21 cellular contexts compared by ENCODE assay signal in genomic region chr3:154775821-154776548, GRCh38.
DNase-seq lines count a peak whose midpoint lies in the region; ATAC-seq, FAIRE-seq and TF ChIP-seq lines count a peak whose summit lies in the region.
"Had no signal": no experiment of that assay in that cellular context is flagged by ENCODE, and none has a peak within 500 bp of the region (broad histone marks: within the 10 kb centered on the region; RNA-seq: fewer than 3 reads in every experiment).

No MANE protein-coding gene starts in this region.

- no TSS peak for BruUV-seq in IMR-90 (replicated peaks; lab: Mats Ljungman, UMichigan)

- H3K79me1 ChIP-seq in IMR-90 (ENCODE audit: low read depth in 1 of 2, low read length in 2 of 2) (no peaks in the 10 kb centered on the region), H1 (ENCODE audit: low read depth, low read length) (no peaks in the 10 kb centered on the region)

- H3K4me2 ChIP-seq in IMR-90 (ENCODE audit: low read depth, low read length) (no peak overlapping the region), H1 (ENCODE audit: insufficient read depth in 1 of 2, low read depth in 2 of 2, low read length in 2 of 2) (peak overlapping the region in 1 of 2 experiments; percentile 46; a peak in 2 of 4 replicates)

- H3K79me2 ChIP-seq in H1 (ENCODE audit: control insufficient read depth in 1 of 2, insufficient read depth in 2 of 2, low read length in 2 of 2), result no peaks in the 10 kb centered on the region

- H3K23me2 ChIP-seq in H1 (ENCODE audit: low read depth, low read length), result no peaks in the 10 kb centered on the region

- H2BK20ac ChIP-seq in IMR-90 (ENCODE audit: low read depth, low read length), result no peak overlapping the region
- no peak overlapping the region for H2BK20ac ChIP-seq in H1 (ENCODE audit: low read length)

- no peak overlapping the region for H2BK12ac ChIP-seq in H1 (ENCODE audit: low read depth, low read length)

- H3K9me3 ChIP-seq in IMR-90 (ENCODE audit: control insufficient read depth, insufficient read depth, low read length) (no peaks in the 10 kb centered on the region), H1 (ENCODE audit: insufficient read depth in 2 of 2, low read depth in 1 of 2, low read length in 1 of 2) (no peaks in the 10 kb centered on the region)

- H4K5ac ChIP-seq in IMR-90 (ENCODE audit: low read depth, low read length) (no peak overlapping the region), H1 (ENCODE audit: insufficient read length, low read depth, low read length) (no peak overlapping the region)

- FAIRE-seq in H1 (lab: Jason Lieb, UNC), result no peak
- FAIRE-seq: GM12878 had no signal

- CTCF ChIA-PET in IMR-90 (lab: Yijun Ruan, JAX) (interaction anchor here (0.5 kb wide), 1 partner anchor 13 kb away, joined by 3 read pairs; no protein-coding TSS in a partner anchor), H1 (lab: Charles Lee; ENCODE audit: partially characterized antibody) (interaction anchor here (0.6 to 2.3 kb wide), 2 partner anchors 10 to 62 kb away, joined by 3 to 7 read pairs; no protein-coding TSS in a partner anchor)

- no peak overlapping the region for H2AFZ ChIP-seq in IMR-90 (replicated peaks; ENCODE audit: low read length, poor library complexity)
- H2AFZ ChIP-seq in H1 (ENCODE audit: low read length), result no peak overlapping the region
- H2AFZ ChIP-seq: GM23248 had no signal

- DNase-seq in NCI-H748 (lab: John Stamatoyannopoulos, UW; ENCODE audit: unreplicated experiment), result peak; percentile 2
- DNase-seq in NCI-H748 treated with DMSO at 0.1 percent for 48 hours (lab: John Stamatoyannopoulos, UW), result no peak
- no peak for DNase-seq in IMR-90
- no peak for DNase-seq in H1 (ENCODE audit: low read depth in 1 of 2, low spot score in 2 of 2)
- DNase-seq in sciatic nerve (ENCODE audit: low spot score), result no peak
- no peak for DNase-seq in pons (ENCODE audit: low spot score)
- no peak for DNase-seq in activated CD4-positive, CD25-positive, alpha-beta regulatory T cell (lab: John Stamatoyannopoulos, UW)
- no peak for DNase-seq in AG08395 (ENCODE audit: low spot score)
- DNase-seq: 8988T; CD8-positive, alpha-beta memory T cell; DND-41; GDM1; GM23248; Karpas-422; MM.1S; NCI-H1092 treated with DMSO at 0.1 percent for 48 hours; NCI-H187 treated with DMSO at 0.1 percent for 48 hours; NCI-H446 treated with DMSO at 0.1 percent for 48 hours had no signal

- dilution Hi-C loops in IMR-90 (cut with HindIII; ENCODE audit: low sequenced_read_pairs, unreplicated experiment), result no loop called here

- no peak overlapping the region for H2BK15ac ChIP-seq in IMR-90 (ENCODE audit: low read depth, low read length)
- no peak overlapping the region for H2BK15ac ChIP-seq in H1 (ENCODE audit: low read length)

- H3K36me3 ChIP-seq in IMR-90 (ENCODE audit: control insufficient read depth, insufficient read depth, low read length) (no peaks in the 10 kb centered on the region), H1 (ENCODE audit: control insufficient read depth in 2 of 4, insufficient read depth in 4 of 4, low read length in 3 of 4) (no peaks in the 10 kb centered on the region)

- H3K4me1 ChIP-seq in IMR-90 (ENCODE audit: control insufficient read depth, insufficient read depth, low read length), result peaks cover 7% of the 10 kb centered on the region
- peaks cover 0 to 5% (median 2%) of the 10 kb centered on the region in 4 experiments; a peak in 1 of 7 replicates for H3K4me1 ChIP-seq in H1 (replicated peaks in 1 of 4; ENCODE audit: control insufficient read depth in 3 of 4, insufficient read depth in 4 of 4, low read length in 3 of 4)

- H2AK9ac ChIP-seq in IMR-90 (replicated peaks; ENCODE audit: low read depth, low read length, poor library complexity), result no peak overlapping the region

- POLR2A ChIA-PET in IMR-90 (lab: Charles Lee; ENCODE audit: unreplicated experiment), result no interaction called here
- POLR2A ChIA-PET in H1 (lab: Charles Lee; ENCODE audit: partially characterized antibody), result interaction anchor here (0.6 kb wide), 1 partner anchor 57 kb away, joined by 3 read pairs; no protein-coding TSS in a partner anchor

- no peak for TF ChIP-seq EP300 in H1 (IDR thresholded peaks at IDR 0.05; ENCODE audit: borderline replicate concordance in 1 of 2, low read depth in 2 of 2, low read length in 2 of 2)

- no peak overlapping the region; the same call in 1 of the 2 replicates for H3K23ac ChIP-seq in IMR-90 (ENCODE audit: low read depth, low read length)
- no peak overlapping the region for H3K23ac ChIP-seq in H1 (ENCODE audit: insufficient read length)

- H2AK5ac ChIP-seq in IMR-90 (ENCODE audit: low read depth, low read length) (0 out of 2 replicates have a peak overlapping the region, but pooled peaks have one; percentile 2), H1 (ENCODE audit: low read depth, low read length) (no peak overlapping the region)

- H3K9ac ChIP-seq in IMR-90 (ENCODE audit: low read depth, low read length) (no peak overlapping the region), H1 (replicated peaks in 1 of 4; ENCODE audit: extremely low read depth in 1 of 4, low read depth in 3 of 4, low read length in 3 of 4) (no peak overlapping the region; a peak in 1 of 7 replicates)
- H3K9ac ChIP-seq: GM23248 had no signal

- no peak overlapping the region for H4K8ac ChIP-seq in IMR-90 (ENCODE audit: low read depth in 2 of 2, low read length in 2 of 2)
- no peak overlapping the region for H4K8ac ChIP-seq in H1 (ENCODE audit: extremely low read depth, insufficient read depth, low read length)

- H3K4ac ChIP-seq in IMR-90 (ENCODE audit: low read depth, low read length) (no peak overlapping the region), H1 (replicated peaks; ENCODE audit: insufficient read length, low read depth, low read length) (no peak overlapping the region)

- peak overlapping the region; percentile 23; the same call in 1 of the 2 replicates for H2BK120ac ChIP-seq in IMR-90 (ENCODE audit: low read depth, low read length)
- H2BK120ac ChIP-seq in H1 (replicated peaks; ENCODE audit: low read depth, low read length), result no peak overlapping the region

- in situ Hi-C loops in IMR-90 (cut with MboI; ENCODE audit: low sequenced_read_pairs), result no loop called here

- H3K18ac ChIP-seq in IMR-90 (ENCODE audit: low read depth, low read length), result no peak overlapping the region
- H3K18ac ChIP-seq in H1 (ENCODE audit: extremely low read depth, low read length), result no peak overlapping the region

- ATAC-seq in IMR-90 (ENCODE audit: low read depth), result no peak
- peak; percentile 54 for ATAC-seq in sciatic nerve
- ATAC-seq: GM12878, Panc1 had no signal

- TF ChIP-seq RAD21 in IMR-90 (IDR thresholded peaks at IDR 0.05; ENCODE audit: low read length), result no peak
- TF ChIP-seq RAD21 in H1 (IDR thresholded peaks at IDR 0.05 in 1 of 2, conservative IDR thresholded peaks at IDR 0.05 in 1 of 2; ENCODE audit: low read depth in 2 of 2, low read length in 2 of 2), result no peak

- H4K20me1 ChIP-seq in IMR-90 (ENCODE audit: insufficient read depth, low read length) (no peaks in the 10 kb centered on the region), H1 (replicated peaks in 1 of 2; ENCODE audit: control insufficient read depth in 1 of 2, insufficient read depth in 2 of 2, low read length in 2 of 2) (no peaks in the 10 kb centered on the region)

- no peak overlapping the region for H3K14ac ChIP-seq in IMR-90 (replicated peaks; ENCODE audit: low read depth, low read length)
- H3K14ac ChIP-seq in H1 (ENCODE audit: insufficient read length), result no peak overlapping the region

- H3K27me3 ChIP-seq in IMR-90 (ENCODE audit: control insufficient read depth, insufficient read depth, low read length), result no peaks in the 10 kb centered on the region; the same call in 1 of the 2 replicates
- H3K27me3 ChIP-seq in H1 (replicated peaks in 1 of 4; ENCODE audit: control insufficient read depth in 3 of 4, extremely low read depth in 1 of 4, insufficient read depth in 3 of 4, low read length in 3 of 4), result no peaks in the 10 kb centered on the region

- H3K56ac ChIP-seq in IMR-90 (ENCODE audit: extremely low read depth, insufficient read depth, low read length), result no peak overlapping the region
- no peak overlapping the region for H3K56ac ChIP-seq in H1 (replicated peaks; ENCODE audit: insufficient read length, low read depth, low read length)

- H3K27ac ChIP-seq in IMR-90 (ENCODE audit: insufficient read depth, low read length) (no peak overlapping the region), H1 (ENCODE audit: low read depth, low read length) (no peak overlapping the region)
- H3K27ac ChIP-seq: GM23248, SK-N-MC had no signal

- TF ChIP-seq POLR2A in IMR-90 (IDR thresholded peaks at IDR 0.05; ENCODE audit: low read depth, low read length) (no peak), H1 (IDR thresholded peaks at IDR 0.05; ENCODE audit: control extremely low read depth in 1 of 2, low read depth in 2 of 2, low read length in 2 of 2) (no peak)

- 17% methylated on average over 1 of the region's 1 CpG; no CpG with 5 or more reads in 1 of the 2 experiments for WGBS in IMR-90 (ENCODE audit: extremely low coverage in 2 of 2, insufficient read length in 1 of 2), 2 experiments
- 40% methylated on average over 1 of the region's 1 CpG; no CpG with 5 or more reads in 1 of the 2 experiments for WGBS in H1 (ENCODE audit: extremely low coverage in 1 of 2, insufficient coverage in 1 of 2, insufficient read length in 1 of 2, insufficient replicate concordance in 2 of 2, low coverage in 1 of 2, low lambda C conversion rate in 2 of 2, missing lambda C conversion rate in 1 of 2), 2 experiments

- intact Hi-C loops in IMR-90 (cut with micrococcal nuclease), result loop anchor here (5.0 kb wide), 2 partner anchors 111 to 301 kb away; no protein-coding TSS in a partner anchor
- intact Hi-C loops in sciatic nerve (cut with DNase I), result no loop called here

- TF ChIP-seq CTCF in IMR-90 (conservative IDR thresholded peaks at IDR 0.05; ENCODE audit: low read depth, low read length) (no peak), H1 (IDR thresholded peaks at IDR 0.05; ENCODE audit: control extremely low read depth in 1 of 3, insufficient read depth in 1 of 3, low read depth in 1 of 3, low read length in 3 of 3) (no peak)

- peaks cover 3% of the 10 kb centered on the region for H3K9me1 ChIP-seq in IMR-90 (ENCODE audit: insufficient read depth, low read length)

- H3K4me3 ChIP-seq in IMR-90 (ENCODE audit: insufficient read depth, low read depth, low read length) (no peak overlapping the region), H1 (ENCODE audit: extremely low read depth in 1 of 4, insufficient read depth in 2 of 4, low read depth in 3 of 4, low read length in 4 of 4) (0 out of 8 replicates have a peak overlapping the region, but pooled peaks of 1 of the 4 experiments have one; percentile 13)
- H3K4me3 ChIP-seq: GM12878, GM23248, SK-N-MC had no signal

- H4K91ac ChIP-seq in IMR-90 (ENCODE audit: insufficient read depth, low read depth, low read length) (no peak overlapping the region), H1 (replicated peaks; ENCODE audit: insufficient read length, low read length) (no peak overlapping the region)

- H2BK5ac ChIP-seq in IMR-90 (ENCODE audit: low read depth, low read length, poor library complexity, severe bottlenecking) (no peak overlapping the region), H1 (ENCODE audit: low read depth, low read length) (no peak overlapping the region)

TF ChIP-seq in IMR-90, 13 proteins besides CTCF, POLR2A, EP300 and RAD21 (continues in another document):
- TF ChIP-seq RCOR1 (IDR thresholded peaks at IDR 0.05; ENCODE audit: insufficient replicate concordance, low read length), result no peak

TF ChIP-seq in H1, 55 proteins besides CTCF, POLR2A, EP300 and RAD21 (continues in another document):
- TF ChIP-seq CTBP2 (IDR thresholded peaks at IDR 0.05; ENCODE audit: borderline replicate concordance, insufficient read depth, insufficient read length, low read length), result no peak
